1 cellular context compared by ENCODE assay signal in the genomic region with DNA sequence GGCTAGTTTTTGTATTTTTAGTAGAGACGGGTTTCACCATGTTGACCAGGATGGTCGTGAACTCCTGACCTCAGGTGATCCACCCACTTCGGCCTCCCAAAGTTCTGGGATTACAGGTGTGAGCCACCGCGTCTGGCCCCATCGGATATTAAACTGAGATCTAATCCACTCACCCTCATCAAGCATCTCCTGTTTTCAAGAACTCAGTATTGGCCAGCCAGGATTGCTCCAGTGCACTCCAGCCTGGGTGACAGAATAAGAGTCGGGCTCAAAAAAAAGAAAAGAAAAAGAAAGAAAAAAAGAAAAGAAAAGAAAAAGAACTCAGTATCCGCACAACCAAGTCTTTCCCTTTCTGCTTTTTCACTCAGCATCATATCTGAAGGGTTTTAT.
TF ChIP-seq lines count a peak whose summit lies in the region.

No MANE protein-coding gene starts in this region.

TF ChIP-seq in SK-N-SH, 30 proteins besides CTCF, POLR2A, EP300 and RAD21 (continued from another document):
- TF ChIP-seq, protein P1, sequence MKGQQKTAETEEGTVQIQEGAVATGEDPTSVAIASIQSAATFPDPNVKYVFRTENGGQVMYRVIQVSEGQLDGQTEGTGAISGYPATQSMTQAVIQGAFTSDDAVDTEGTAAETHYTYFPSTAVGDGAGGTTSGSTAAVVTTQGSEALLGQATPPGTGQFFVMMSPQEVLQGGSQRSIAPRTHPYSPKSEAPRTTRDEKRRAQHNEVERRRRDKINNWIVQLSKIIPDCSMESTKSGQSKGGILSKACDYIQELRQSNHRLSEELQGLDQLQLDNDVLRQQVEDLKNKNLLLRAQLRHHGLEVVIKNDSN (IDR thresholded peaks at IDR 0.05; ENCODE audit: borderline replicate concordance, low read depth), result no peak
- TF ChIP-seq RCOR1 (IDR thresholded peaks at IDR 0.05; ENCODE audit: low read length) (no peak), YY1 (IDR thresholded peaks at IDR 0.05; ENCODE audit: low read depth) (no peak), SMC3 (IDR thresholded peaks at IDR 0.05; ENCODE audit: low read depth, low read length) (no peak), FOXJ3 (CRISPR knock-in tag; IDR thresholded peaks at IDR 0.05) (no peak)
- TF ChIP-seq, protein P2, sequence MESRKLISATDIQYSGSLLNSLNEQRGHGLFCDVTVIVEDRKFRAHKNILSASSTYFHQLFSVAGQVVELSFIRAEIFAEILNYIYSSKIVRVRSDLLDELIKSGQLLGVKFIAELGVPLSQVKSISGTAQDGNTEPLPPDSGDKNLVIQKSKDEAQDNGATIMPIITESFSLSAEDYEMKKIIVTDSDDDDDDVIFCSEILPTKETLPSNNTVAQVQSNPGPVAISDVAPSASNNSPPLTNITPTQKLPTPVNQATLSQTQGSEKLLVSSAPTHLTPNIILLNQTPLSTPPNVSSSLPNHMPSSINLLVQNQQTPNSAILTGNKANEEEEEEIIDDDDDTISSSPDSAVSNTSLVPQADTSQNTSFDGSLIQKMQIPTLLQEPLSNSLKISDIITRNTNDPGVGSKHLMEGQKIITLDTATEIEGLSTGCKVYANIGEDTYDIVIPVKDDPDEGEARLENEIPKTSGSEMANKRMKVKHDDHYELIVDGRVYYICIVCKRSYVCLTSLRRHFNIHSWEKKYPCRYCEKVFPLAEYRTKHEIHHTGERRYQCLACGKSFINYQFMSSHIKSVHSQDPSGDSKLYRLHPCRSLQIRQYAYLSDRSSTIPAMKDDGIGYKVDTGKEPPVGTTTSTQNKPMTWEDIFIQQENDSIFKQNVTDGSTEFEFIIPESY (IDR thresholded peaks at IDR 0.05; ENCODE audit: borderline replicate concordance, low read depth), result no peak
- TF ChIP-seq, protein P3, sequence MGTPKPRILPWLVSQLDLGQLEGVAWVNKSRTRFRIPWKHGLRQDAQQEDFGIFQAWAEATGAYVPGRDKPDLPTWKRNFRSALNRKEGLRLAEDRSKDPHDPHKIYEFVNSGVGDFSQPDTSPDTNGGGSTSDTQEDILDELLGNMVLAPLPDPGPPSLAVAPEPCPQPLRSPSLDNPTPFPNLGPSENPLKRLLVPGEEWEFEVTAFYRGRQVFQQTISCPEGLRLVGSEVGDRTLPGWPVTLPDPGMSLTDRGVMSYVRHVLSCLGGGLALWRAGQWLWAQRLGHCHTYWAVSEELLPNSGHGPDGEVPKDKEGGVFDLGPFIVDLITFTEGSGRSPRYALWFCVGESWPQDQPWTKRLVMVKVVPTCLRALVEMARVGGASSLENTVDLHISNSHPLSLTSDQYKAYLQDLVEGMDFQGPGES (IDR thresholded peaks at IDR 0.05; ENCODE audit: low read depth, low read length), result no peak
TF ChIP-seq in SK-N-SH: peak in this region for 0.
